In the genomic region with DNA sequence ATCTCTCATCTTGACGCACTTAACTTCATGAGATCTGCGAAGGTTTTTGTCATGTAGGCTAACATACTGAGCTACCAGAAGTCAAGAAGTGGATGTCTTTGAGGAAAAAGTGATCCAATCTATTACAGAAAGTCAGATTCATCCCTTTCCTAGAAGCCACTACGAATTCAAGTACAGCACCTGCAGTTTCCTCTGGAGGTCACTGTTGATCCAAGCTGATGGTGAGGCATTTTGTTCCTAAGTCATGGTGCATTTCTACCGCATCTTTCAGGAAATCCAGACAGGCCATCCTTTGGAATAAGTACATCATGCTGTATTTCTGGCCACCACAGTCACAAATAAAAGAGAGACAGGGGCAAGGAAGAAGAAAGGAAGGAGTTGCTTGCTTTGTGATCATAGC, we compare ENCODE assay signal across 16 cellular contexts.
"Had no signal": no experiment of that assay in that cellular context is flagged by ENCODE, and none has a peak within 500 bp of the region (broad histone marks: within the 10 kb centered on the region; RNA-seq: fewer than 3 reads in every experiment).

No MANE protein-coding gene starts in this region.

- H3K27ac ChIP-seq: vagina had no signal

- FAIRE-seq: bronchial epithelial cell had no signal

- H3K9me3 Mint-ChIP-seq: neural crest cell had no signal

- H3K9me3 ChIP-seq: vagina had no signal

- H3K4me3 Mint-ChIP-seq: activated naive CD8-positive, alpha-beta T cell; dendritic cell treated with granulocyte-macrophage colony-stimulating factor and Interleukin-4, amounts not matched to agents 40 ng/mL and 50 ng/mL, for 4 days; immature natural killer cell; neural crest cell; stimulated activated naive CD8-positive, alpha-beta T cell treated with anti-CD3 and anti-CD28 coated beads, Interleukin-15, Interleukin-2, amounts not matched to agents 100 ng/mL and 50 ng/mL, for 24 hours; T-cell had no signal

- DNase-seq: activated CD4-positive, alpha-beta T cell treated with anti-CD3 and anti-CD28 coated beads, Interleukin-2, amount 50 U/mL, for 4 hours; activated CD4-positive, CD25-positive, alpha-beta regulatory T cell treated with anti-CD3 and anti-CD28 coated beads, Interleukin-2, amount 50 U/mL, for 72 hours; effector CD8-positive, alpha-beta T cell; foreskin fibroblast; immature natural killer cell; left ventricle myocardium superior; stimulated activated CD4-positive, alpha-beta T cell treated with anti-CD3 and anti-CD28 coated beads, Interleukin-2, amount 100 ng/mL, for 48 hours; T-cell; trophoblast cell had no signal

- H3K36me3 Mint-ChIP-seq: activated naive CD8-positive, alpha-beta T cell; immature natural killer cell; T-cell had no signal

- H3K27ac Mint-ChIP-seq: activated naive CD8-positive, alpha-beta T cell; dendritic cell treated with granulocyte-macrophage colony-stimulating factor and Interleukin-4, amounts not matched to agents 40 ng/mL and 50 ng/mL, for 4 days; immature natural killer cell; progenitor cell of endocrine pancreas; stimulated activated naive CD8-positive, alpha-beta T cell treated with anti-CD3 and anti-CD28 coated beads, Interleukin-15, Interleukin-2, amounts not matched to agents 100 ng/mL and 50 ng/mL, for 24 hours; T-cell had no signal

- ATAC-seq: left ventricle myocardium superior, T-cell had no signal

- H3K4me1 Mint-ChIP-seq: immature natural killer cell, neural crest cell, T-cell had no signal

- H3K36me3 ChIP-seq: vagina had no signal

- H3K4me3 ChIP-seq: vagina had no signal

- H3K27me3 Mint-ChIP-seq: activated naive CD8-positive, alpha-beta T cell; dendritic cell treated with granulocyte-macrophage colony-stimulating factor and Interleukin-4, amounts not matched to agents 40 ng/mL and 50 ng/mL, for 4 days; progenitor cell of endocrine pancreas; stimulated activated naive CD8-positive, alpha-beta T cell treated with anti-CD3 and anti-CD28 coated beads, Interleukin-15, Interleukin-2, amounts not matched to agents 100 ng/mL and 50 ng/mL, for 24 hours; T-cell had no signal

- H3K4me1 ChIP-seq: vagina had no signal

- H3K27me3 ChIP-seq: vagina had no signal
